23 cellular contexts compared by ENCODE assay signal in genomic region chr3:153268564-153269279, GRCh38.
"Had no signal": no experiment of that assay in that cellular context is flagged by ENCODE, and none has a peak within 500 bp of the region (broad histone marks: within the 10 kb centered on the region; RNA-seq: fewer than 3 reads in every experiment).

No MANE protein-coding gene starts in this region.

- H3K4me3 ChIP-seq: colonic mucosa, left lung, neural progenitor cell, prostate gland, right atrium auricular region, sigmoid colon, stomach, tibial artery had no signal

- H3K27ac ChIP-seq: colonic mucosa, epithelial cell of prostate, left lung, neural progenitor cell, prostate gland, right atrium auricular region, sigmoid colon, stomach, tibial artery had no signal

- H3K4me3 Mint-ChIP-seq: dendritic cell treated with granulocyte-macrophage colony-stimulating factor and Interleukin-4, amounts not matched to agents 40 ng/mL and 50 ng/mL, for 4 days; endodermal cell; naive thymus-derived CD4-positive, alpha-beta T cell; nephron; neural progenitor cell; stimulated activated naive B cell treated with anti-CD40 and anti-IgM and Interleukin-4, amounts not matched to agents 10 μg/mL and 1 μg/mL and 100 μg/mL, for 72 hours; type B pancreatic cell had no signal

- H3K9ac ChIP-seq: neural progenitor cell had no signal

- H3K27me3 Mint-ChIP-seq: dendritic cell treated with granulocyte-macrophage colony-stimulating factor and Interleukin-4, amounts not matched to agents 40 ng/mL and 50 ng/mL, for 4 days; naive thymus-derived CD4-positive, alpha-beta T cell; type B pancreatic cell had no signal

- H3K36me3 ChIP-seq: colonic mucosa, left lung, neural progenitor cell, prostate gland, right atrium auricular region, sigmoid colon, stomach, tibial artery had no signal

- H3K27ac Mint-ChIP-seq: dendritic cell treated with granulocyte-macrophage colony-stimulating factor and Interleukin-4, amounts not matched to agents 40 ng/mL and 50 ng/mL, for 4 days; endodermal cell; naive thymus-derived CD4-positive, alpha-beta T cell; nephron; neural progenitor cell; stimulated activated naive B cell treated with anti-CD40 and anti-IgM and Interleukin-4, amounts not matched to agents 10 μg/mL and 1 μg/mL and 100 μg/mL, for 72 hours; type B pancreatic cell had no signal

- H3K9me3 ChIP-seq: colonic mucosa, prostate gland, tibial artery had no signal

- ATAC-seq: esophagus mucosa; left lung; naive thymus-derived CD4-positive, alpha-beta T cell; stimulated activated naive B cell treated with anti-CD40 and anti-IgM and Interleukin-4, amounts not matched to agents 10 μg/mL and 1 μg/mL and 100 μg/mL, for 72 hours had no signal

- DNase-seq: central memory CD4-positive, alpha-beta T cell; colonic mucosa; effector CD8-positive, alpha-beta T cell; endodermal cell; foreskin fibroblast; mesendoderm; midbrain; naive thymus-derived CD4-positive, alpha-beta T cell; nucleus accumbens; sigmoid colon; stimulated activated CD4-positive, alpha-beta T cell treated with anti-CD3 and anti-CD28 coated beads, Interleukin-4, amount 100 ng/mL, for 4 hours; stimulated activated naive B cell treated with anti-CD40 and anti-IgM and Interleukin-4, amounts not matched to agents 10 μg/mL and 1 μg/mL and 100 μg/mL, for 72 hours; stomach; tibial artery had no signal

- H3K4me2 ChIP-seq: neural progenitor cell had no signal

- H3K27me3 ChIP-seq: colonic mucosa, left lung, neural progenitor cell, right atrium auricular region, sigmoid colon, stomach, tibial artery had no signal

- H3K4me1 Mint-ChIP-seq: nephron; neural progenitor cell; stimulated activated naive B cell treated with anti-CD40 and anti-IgM and Interleukin-4, amounts not matched to agents 10 μg/mL and 1 μg/mL and 100 μg/mL, for 72 hours had no signal

- H3K4me1 ChIP-seq: colonic mucosa, left lung, neural progenitor cell, prostate gland, right atrium auricular region, sigmoid colon, stomach, tibial artery had no signal

- H2AFZ ChIP-seq: neural progenitor cell had no signal
